In the genomic region with DNA sequence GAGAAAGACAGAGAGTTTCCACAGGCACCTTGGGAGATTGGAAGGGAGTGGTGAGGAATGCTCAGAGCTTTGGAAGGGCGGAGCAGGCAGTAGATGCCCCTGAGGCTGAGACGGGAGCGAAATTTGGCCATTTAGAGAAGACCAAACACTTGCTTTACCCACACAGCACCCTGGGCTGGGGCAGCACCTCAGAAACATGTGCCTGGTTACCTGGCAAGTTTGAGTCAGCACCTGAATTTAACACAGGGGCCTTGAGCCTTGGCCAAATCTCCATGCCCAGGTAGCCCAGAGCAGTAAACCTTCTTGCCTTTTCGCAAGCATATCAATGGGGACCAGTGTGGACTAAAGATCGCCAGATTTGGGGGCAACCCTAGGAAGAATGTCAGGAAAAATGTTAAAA, we compare ENCODE assay signal across 8 cellular contexts.
"Had no signal": no experiment of that assay in that cellular context is flagged by ENCODE, and none has a peak within 500 bp of the region (broad histone marks: within the 10 kb centered on the region; RNA-seq: fewer than 3 reads in every experiment).

No MANE protein-coding gene starts in this region.

- H3K4me3 Mint-ChIP-seq: H9 had no signal

- H3K27ac ChIP-seq: HL-60 had no signal

- DNase-seq: GOT3, H9, HCEC 1CT, KG1 had no signal

- H3K27ac Mint-ChIP-seq: H9 had no signal

- ATAC-seq: HepG2, K562 had no signal

- H3K4me3 ChIP-seq: K562 had no signal

- FAIRE-seq: H54, HepG2, K562 had no signal
